In the genomic region with DNA sequence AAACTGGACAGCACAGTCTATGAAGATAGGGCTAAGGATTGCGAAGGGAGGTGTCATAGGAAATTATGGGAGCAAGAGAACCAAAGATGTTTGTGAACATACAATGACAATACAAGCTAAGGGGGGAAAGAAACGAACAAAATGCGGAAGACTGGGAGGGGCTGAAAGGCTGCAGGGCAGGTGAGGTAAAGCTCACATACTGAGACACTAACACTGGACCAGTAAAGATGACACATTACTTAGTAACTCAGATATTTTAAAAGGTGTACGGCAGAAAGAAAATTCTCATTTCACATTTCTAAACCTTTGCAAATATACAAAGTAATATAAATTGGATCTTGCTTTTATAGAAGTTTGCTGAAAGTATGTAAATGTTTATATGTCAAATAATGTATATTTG, we compare ENCODE assay signal across 1 cellular context.
TF ChIP-seq lines count a peak whose summit lies in the region.

No MANE protein-coding gene starts in this region.

TF ChIP-seq in SK-N-SH, 30 proteins besides CTCF, POLR2A, EP300 and RAD21:
- no peak for TF ChIP-seq RCOR1 (IDR thresholded peaks at IDR 0.05; ENCODE audit: low read length)
- TF ChIP-seq MXI1 (IDR thresholded peaks at IDR 0.05; ENCODE audit: low read depth, low read length), result no peak
- no peak for TF ChIP-seq FOXM1 (IDR thresholded peaks at IDR 0.05; ENCODE audit: low read depth)
- TF ChIP-seq YY1 (IDR thresholded peaks at IDR 0.05; ENCODE audit: low read depth), result no peak
- TF ChIP-seq POLR2AphosphoS5 (IDR thresholded peaks at IDR 0.05; ENCODE audit: low read depth, low read length), result no peak
- TF ChIP-seq FOXJ3 (CRISPR knock-in tag; IDR thresholded peaks at IDR 0.05), result no peak
- TF ChIP-seq, protein P1, sequence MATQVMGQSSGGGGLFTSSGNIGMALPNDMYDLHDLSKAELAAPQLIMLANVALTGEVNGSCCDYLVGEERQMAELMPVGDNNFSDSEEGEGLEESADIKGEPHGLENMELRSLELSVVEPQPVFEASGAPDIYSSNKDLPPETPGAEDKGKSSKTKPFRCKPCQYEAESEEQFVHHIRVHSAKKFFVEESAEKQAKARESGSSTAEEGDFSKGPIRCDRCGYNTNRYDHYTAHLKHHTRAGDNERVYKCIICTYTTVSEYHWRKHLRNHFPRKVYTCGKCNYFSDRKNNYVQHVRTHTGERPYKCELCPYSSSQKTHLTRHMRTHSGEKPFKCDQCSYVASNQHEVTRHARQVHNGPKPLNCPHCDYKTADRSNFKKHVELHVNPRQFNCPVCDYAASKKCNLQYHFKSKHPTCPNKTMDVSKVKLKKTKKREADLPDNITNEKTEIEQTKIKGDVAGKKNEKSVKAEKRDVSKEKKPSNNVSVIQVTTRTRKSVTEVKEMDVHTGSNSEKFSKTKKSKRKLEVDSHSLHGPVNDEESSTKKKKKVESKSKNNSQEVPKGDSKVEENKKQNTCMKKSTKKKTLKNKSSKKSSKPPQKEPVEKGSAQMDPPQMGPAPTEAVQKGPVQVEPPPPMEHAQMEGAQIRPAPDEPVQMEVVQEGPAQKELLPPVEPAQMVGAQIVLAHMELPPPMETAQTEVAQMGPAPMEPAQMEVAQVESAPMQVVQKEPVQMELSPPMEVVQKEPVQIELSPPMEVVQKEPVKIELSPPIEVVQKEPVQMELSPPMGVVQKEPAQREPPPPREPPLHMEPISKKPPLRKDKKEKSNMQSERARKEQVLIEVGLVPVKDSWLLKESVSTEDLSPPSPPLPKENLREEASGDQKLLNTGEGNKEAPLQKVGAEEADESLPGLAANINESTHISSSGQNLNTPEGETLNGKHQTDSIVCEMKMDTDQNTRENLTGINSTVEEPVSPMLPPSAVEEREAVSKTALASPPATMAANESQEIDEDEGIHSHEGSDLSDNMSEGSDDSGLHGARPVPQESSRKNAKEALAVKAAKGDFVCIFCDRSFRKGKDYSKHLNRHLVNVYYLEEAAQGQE (IDR thresholded peaks at IDR 0.05; ENCODE audit: low read depth, low read length), result no peak
- no peak for TF ChIP-seq EZH2phosphoT487 (IDR thresholded peaks at IDR 0.05; ENCODE audit: borderline replicate concordance, low read depth)
- TF ChIP-seq, protein P2, sequence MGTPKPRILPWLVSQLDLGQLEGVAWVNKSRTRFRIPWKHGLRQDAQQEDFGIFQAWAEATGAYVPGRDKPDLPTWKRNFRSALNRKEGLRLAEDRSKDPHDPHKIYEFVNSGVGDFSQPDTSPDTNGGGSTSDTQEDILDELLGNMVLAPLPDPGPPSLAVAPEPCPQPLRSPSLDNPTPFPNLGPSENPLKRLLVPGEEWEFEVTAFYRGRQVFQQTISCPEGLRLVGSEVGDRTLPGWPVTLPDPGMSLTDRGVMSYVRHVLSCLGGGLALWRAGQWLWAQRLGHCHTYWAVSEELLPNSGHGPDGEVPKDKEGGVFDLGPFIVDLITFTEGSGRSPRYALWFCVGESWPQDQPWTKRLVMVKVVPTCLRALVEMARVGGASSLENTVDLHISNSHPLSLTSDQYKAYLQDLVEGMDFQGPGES (IDR thresholded peaks at IDR 0.05; ENCODE audit: low read depth, low read length), result no peak
